Comparison of ENCODE assay signal across 8 cellular contexts in genomic region chr1:19113362-19114092, GRCh38.
DNase-seq lines count a peak whose midpoint lies in the region; ATAC-seq and TF ChIP-seq lines count a peak whose summit lies in the region.

No MANE protein-coding gene starts in this region.

- DNase-seq in DMS 273 (lab: John Stamatoyannopoulos, UW; ENCODE audit: unreplicated experiment) (peak; percentile 68), DMS 273 treated with DMSO at 0.1 percent for 48 hours (lab: John Stamatoyannopoulos, UW) (no peak), KBM-7 (peak; percentile 39), WERI-Rb-1 (peak; percentile 60), erythroblast (lab: John Stamatoyannopoulos, UW) (peak; percentile 48 to 62), retinal pigment epithelial cell (ENCODE audit: low read depth) (no peak), SIG-M5 (lab: John Stamatoyannopoulos, UW) (no peak)

- TF ChIP-seq CTCF in WERI-Rb-1 (IDR thresholded peaks at IDR 0.05; ENCODE audit: low read depth, low read length) (peak; percentile 82), retinal pigment epithelial cell (conservative IDR thresholded peaks at IDR 0.05; ENCODE audit: low read depth, low read length) (peak; percentile 76)

- H3K4me3 ChIP-seq in WERI-Rb-1 (ENCODE audit: low read depth, low read length) (no peak overlapping the region), retinal pigment epithelial cell (ENCODE audit: low read length) (no peak overlapping the region)

- no peak overlapping the region for H3K27ac ChIP-seq in WERI-Rb-1

- in situ Hi-C loops in KBM-7 (cut with MboI; ENCODE audit: low pct_unique_long_range_greater_than_20kb, low sequenced_read_pairs), result no loop called here

- H3K36me3 ChIP-seq in WERI-Rb-1, result peaks cover 96% of the 10 kb centered on the region

- no peaks in the 10 kb centered on the region for H3K27me3 ChIP-seq in WERI-Rb-1 (ENCODE audit: insufficient read depth, low read depth, severe bottlenecking)

- no peaks in the 10 kb centered on the region for H3K9me3 ChIP-seq in WERI-Rb-1 (ENCODE audit: severe bottlenecking)

- TF ChIP-seq POLR2A in erythroblast (IDR thresholded peaks at IDR 0.05; ENCODE audit: low read length), result no peak

- no peak for ATAC-seq in HG02678 (IDR thresholded peaks at IDR 0.05; ENCODE audit: unreplicated experiment)

Comparison
In these comparisons a context has a peak if more than half of its experiments do, and no peak if none do; other contexts are left out.
1. DNase-seq: peak in DMS 273 (single experiment), KBM-7 (single experiment), WERI-Rb-1 (single experiment) and erythroblast (2 of 2); none in DMS 273 treated with DMSO at 0.1 percent for 48 hours (single experiment), retinal pigment epithelial cell (single experiment) and SIG-M5 (single experiment).